ENCODE assay signal across 8 cellular contexts in genomic region chr3:128969993-128970740, GRCh38. TPM values are rescaled to one million over a fixed set of nuclear protein-coding genes. Genes with fewer than 3 reads are reported as not detected.
DNase-seq lines count a peak whose midpoint lies in the region; ATAC-seq and TF ChIP-seq lines count a peak whose summit lies in the region.

No MANE protein-coding gene starts in this region.

- no peak overlapping the region for H3K4me2 ChIP-seq in IMR-90 (ENCODE audit: low read depth, low read length)

- no peaks in the 10 kb centered on the region for H4K20me1 ChIP-seq in IMR-90 (ENCODE audit: insufficient read depth, low read length)

- peak overlapping the region; percentile 37 for H2AK9ac ChIP-seq in IMR-90 (replicated peaks; ENCODE audit: low read depth, low read length, poor library complexity)

- no peak overlapping the region for H3K4ac ChIP-seq in IMR-90 (ENCODE audit: low read depth, low read length)

- no peak overlapping the region for H3K56ac ChIP-seq in IMR-90 (ENCODE audit: extremely low read depth, insufficient read depth, low read length)

- no peak overlapping the region for H2BK20ac ChIP-seq in IMR-90 (ENCODE audit: low read depth, low read length)

- TF ChIP-seq CTCF in IMR-90 (conservative IDR thresholded peaks at IDR 0.05; ENCODE audit: low read depth, low read length) = peak; percentile 91
- TF ChIP-seq CTCF in psoas muscle (IDR thresholded peaks at IDR 0.05) = peak; percentile 88

- BruUV-seq in IMR-90 (replicated peaks; lab: Mats Ljungman, UMichigan) = no TSS peak

- no peak overlapping the region for H3K4me3 ChIP-seq in IMR-90 (ENCODE audit: insufficient read depth, low read depth, low read length)
- H3K4me3 ChIP-seq in psoas muscle = no peak overlapping the region

- H3K79me1 ChIP-seq in IMR-90 (ENCODE audit: low read depth in 1 of 2, low read length in 2 of 2) = no peaks in the 10 kb centered on the region

- TF ChIP-seq RAD21 in IMR-90 (IDR thresholded peaks at IDR 0.05; ENCODE audit: low read length) = peak; percentile 88

- no peak overlapping the region for H2BK120ac ChIP-seq in IMR-90 (ENCODE audit: low read depth, low read length)

- peak; percentile 72 for ATAC-seq in IMR-90 (ENCODE audit: low read depth)
- ATAC-seq in psoas muscle = peak; percentile 53 to 79 (median 60)
- no peak for ATAC-seq in HG02571 (IDR thresholded peaks at IDR 0.05; ENCODE audit: unreplicated experiment)
- ATAC-seq in HG02798 (IDR thresholded peaks at IDR 0.05; ENCODE audit: poor library complexity, unreplicated experiment) = no peak

- TF ChIP-seq POLR2A in IMR-90 (IDR thresholded peaks at IDR 0.05; ENCODE audit: low read depth, low read length) = no peak

- WGBS in IMR-90 (ENCODE audit: extremely low coverage in 2 of 2, insufficient read length in 1 of 2), 2 experiments = no CpG with 5 or more reads among the region's 12 CpGs
- WGBS in psoas muscle, 3 donors = 9 to 12% (median 10%) methylated on average over 12 of the region's 12 CpGs

- POLR2A ChIA-PET in IMR-90 (lab: Charles Lee; ENCODE audit: unreplicated experiment) = no interaction called here

- H4K8ac ChIP-seq in IMR-90 (ENCODE audit: low read depth in 2 of 2, low read length in 2 of 2) = no peak overlapping the region

- no peak overlapping the region for H3K18ac ChIP-seq in IMR-90 (ENCODE audit: low read depth, low read length)

- peak overlapping the region; percentile 26 for H2AFZ ChIP-seq in IMR-90 (replicated peaks; ENCODE audit: low read length, poor library complexity)

- no peaks in the 10 kb centered on the region for H3K9me3 ChIP-seq in IMR-90 (ENCODE audit: control insufficient read depth, insufficient read depth, low read length)
- no peaks in the 10 kb centered on the region for H3K9me3 ChIP-seq in psoas muscle

- no peaks in the 10 kb centered on the region; the same call in 1 of the 2 replicates for H3K9me1 ChIP-seq in IMR-90 (ENCODE audit: insufficient read depth, low read length)

- intact Hi-C loops in IMR-90 (cut with micrococcal nuclease) (loop anchor here (1.0 kb wide), 4 partner anchors 83 to 275 kb away; partner anchors contain the start of gene ISY1), psoas muscle (cut with DNase I) (loop anchor here (2.0 to 10.0 kb wide), 4 partner anchors 83 to 279 kb away; partner anchors contain the start of genes COPG1 (in 2 of the 2) and RAB43 (in 1 of the 2))

- peak; percentile 18 for DNase-seq in COLO668 (lab: John Stamatoyannopoulos, UW; ENCODE audit: unreplicated experiment)
- peak; percentile 37 for DNase-seq in IMR-90
- peak; percentile 39 for DNase-seq in RPMI7951 (ENCODE audit: low read depth)
- peak; percentile 32 for DNase-seq in activated T-helper 1 cell treated with anti-CD3 and anti-CD28 coated beads, Interleukin-2, amount 50 U/mL, for 16 hours (ENCODE audit: low read depth in 1 of 2, low spot score in 1 of 2)
- DNase-seq in foreskin melanocyte = peak; percentile 27
- peak; percentile 30 to 71 for DNase-seq in psoas muscle

- H4K5ac ChIP-seq in IMR-90 (ENCODE audit: low read depth, low read length) = no peak overlapping the region

- dilution Hi-C loops in IMR-90 (cut with HindIII; ENCODE audit: low sequenced_read_pairs, unreplicated experiment) = no loop called here

- no peak overlapping the region for H2BK5ac ChIP-seq in IMR-90 (ENCODE audit: low read depth, low read length, poor library complexity, severe bottlenecking)

- CTCF ChIA-PET in IMR-90 (lab: Yijun Ruan, JAX) = interaction anchor here (0.5 to 3.4 kb wide), 37 partner anchors 8 to 416 kb away, joined by 3 to 21 read pairs (median 3); partner anchors contain the start of gene CFAP92

- H3K4me1 ChIP-seq in IMR-90 (ENCODE audit: control insufficient read depth, insufficient read depth, low read length) (peaks cover 2% of the 10 kb centered on the region; the same call in 1 of the 2 replicates), psoas muscle (peaks cover 17% of the 10 kb centered on the region)

- H3K14ac ChIP-seq in IMR-90 (replicated peaks; ENCODE audit: low read depth, low read length) = no peak overlapping the region

- in situ Hi-C loops in IMR-90 (cut with MboI; ENCODE audit: low sequenced_read_pairs) = loop anchor here (5.0 kb wide), 1 partner anchor 277 kb away; the partner anchor contains the start of gene COPG1

- H2BK15ac ChIP-seq in IMR-90 (ENCODE audit: low read depth, low read length) = no peak overlapping the region

- peaks cover 22% of the 10 kb centered on the region for H3K27me3 ChIP-seq in IMR-90 (ENCODE audit: control insufficient read depth, insufficient read depth, low read length)
- H3K27me3 ChIP-seq in psoas muscle (ENCODE audit: insufficient read depth in 3 of 3, low read length in 2 of 3) = no peaks in the 10 kb centered on the region

- no peak overlapping the region for H3K9ac ChIP-seq in IMR-90 (ENCODE audit: low read depth, low read length)

- H3K36me3 ChIP-seq in IMR-90 (ENCODE audit: control insufficient read depth, insufficient read depth, low read length) (no peaks in the 10 kb centered on the region), psoas muscle (ENCODE audit: insufficient read depth in 1 of 2, low read depth in 1 of 2) (no peaks in the 10 kb centered on the region)

- no peak overlapping the region for H3K23ac ChIP-seq in IMR-90 (ENCODE audit: low read depth, low read length)

- H3K27ac ChIP-seq in IMR-90 (ENCODE audit: insufficient read depth, low read length) (no peak overlapping the region), psoas muscle (no peak overlapping the region)

- H2AK5ac ChIP-seq in IMR-90 (ENCODE audit: low read depth, low read length) = no peak overlapping the region

- no peak overlapping the region for H4K91ac ChIP-seq in IMR-90 (ENCODE audit: insufficient read depth, low read depth, low read length)

TF ChIP-seq in IMR-90, 13 proteins besides CTCF, POLR2A, EP300 and RAD21:
- TF ChIP-seq USF2 (IDR thresholded peaks at IDR 0.05; ENCODE audit: low read depth, low read length) (0 out of 2 replicates have a peak, but pooled peaks have one; percentile 38), SMC3 (IDR thresholded peaks at IDR 0.05; ENCODE audit: low read depth, low read length) (peak; percentile 89), RCOR1 (IDR thresholded peaks at IDR 0.05; ENCODE audit: insufficient replicate concordance, low read length) (no peak), NFE2L2 (IDR thresholded peaks at IDR 0.05; ENCODE audit: low read depth, low read length) (no peak), ELK1 (IDR thresholded peaks at IDR 0.05; ENCODE audit: borderline replicate concordance, low read depth, low read length) (no peak), CEBPB (IDR thresholded peaks at IDR 0.05; ENCODE audit: low read depth, low read length) (no peak), FOS (IDR thresholded peaks at IDR 0.05; ENCODE audit: low read depth, low read length) (no peak), CHD1 (IDR thresholded peaks at IDR 0.05; ENCODE audit: low read depth, low read length) (no peak), RFX5 (IDR thresholded peaks at IDR 0.05; ENCODE audit: low read depth, low read length) (no peak), MXI1 (IDR thresholded peaks at IDR 0.05; ENCODE audit: borderline replicate concordance, low read depth, low read length) (no peak)

RNA-seq across cellular contexts. Expression of gene CFAP92, which starts 23.7 kb away (rescaled TPM):
- total RNA-seq in IMR-90 (2012; rRNA removed) (not detected in 2 replicates), psoas muscle (under 1 TPM; 0.07 to 0.86 (median 0.23) TPM)
- polyA plus RNA-seq in IMR-90 (2012; rRNA removed) (not detected in 2 replicates), psoas muscle (under 1 TPM; 0.09 to 0.16 (median 0.13) TPM)
- not detected in 2 replicates for polyA plus RNA-seq in IMR-90 (2012; cell fraction: cytosol; rRNA removed)
- polyA plus RNA-seq in IMR-90 (2012; cell fraction: nucleus; rRNA removed; ENCODE audit: low replicate concordance) = not detected in 2 replicates
- 0.36 TPM in 1 of 2 replicates, not detected in the other for total RNA-seq in RPMI7951 (2014; rRNA removed; shearing (Covaris generic))

RNA-seq across cellular contexts. Expression of gene EFCC1, which starts 30.9 kb away (rescaled TPM):
- total RNA-seq in IMR-90 (2012; rRNA removed) (not detected in 2 replicates), psoas muscle (1 to 10 TPM in 2 of 4 donors, under 1 TPM in 2; 0.38 to 1.5 (median 0.74) TPM)
- polyA plus RNA-seq in IMR-90 (2012; rRNA removed) (not detected in 2 replicates), psoas muscle (under 1 TPM; 0.11 to 0.68 (median 0.26) TPM)
- polyA plus RNA-seq in IMR-90 (2012; cell fraction: cytosol; rRNA removed) = not detected in 2 replicates
- polyA plus RNA-seq in IMR-90 (2012; cell fraction: nucleus; rRNA removed; ENCODE audit: low replicate concordance) = not detected in 2 replicates
- not detected in 2 replicates for total RNA-seq in RPMI7951 (2014; rRNA removed; shearing (Covaris generic))

Comparison
In these comparisons a context has a peak if more than half of its experiments do, and no peak if none do; other contexts are left out.
1. ATAC-seq: peak in IMR-90 (single experiment) and psoas muscle (4 of 4); none in HG02571 (single experiment) and HG02798 (single experiment).
2. Peak in every context shown above with its lines, with median percentiles within 50 percentile points of each other: DNase-seq.